Comparison of ENCODE assay signal across 18 cellular contexts in genomic region chr4:159398236-159398638, GRCh38.
DNase-seq lines count a peak whose midpoint lies in the region; ATAC-seq and TF ChIP-seq lines count a peak whose summit lies in the region.
"Had no signal": no experiment of that assay in that cellular context is flagged by ENCODE, and none has a peak within 500 bp of the region (broad histone marks: within the 10 kb centered on the region; RNA-seq: fewer than 3 reads in every experiment).

No MANE protein-coding gene starts in this region.

- H3K4me3 ChIP-seq in GM23248, result no peak overlapping the region
- H3K4me3 ChIP-seq in ascending aorta, result no peak overlapping the region
- no peak overlapping the region for H3K4me3 ChIP-seq in foreskin fibroblast (ENCODE audit: low read depth in 1 of 2, low read length in 2 of 2)
- H3K4me3 ChIP-seq: K562, spleen, stomach had no signal

- H3K9ac ChIP-seq in GM23248, result no peak overlapping the region

- no peaks in the 10 kb centered on the region for H4K20me1 ChIP-seq in GM23248 (ENCODE audit: insufficient read depth)

- peaks cover 10% of the 10 kb centered on the region; the same call in 1 of the 2 replicates for H3F3A ChIP-seq in GM23248 (ENCODE audit: insufficient read depth)

- H3K27ac ChIP-seq in GM23248 (no peak overlapping the region), ascending aorta (peak overlapping the region; percentile 65 to 67)
- H3K27ac ChIP-seq: spleen had no signal

- H3K79me2 ChIP-seq in GM23248 (ENCODE audit: insufficient read depth), result no peaks in the 10 kb centered on the region

- H3K9me2 ChIP-seq in GM23248 (ENCODE audit: insufficient read depth), result no peaks in the 10 kb centered on the region

- H3K36me3 ChIP-seq in GM23248 (ENCODE audit: low read depth) (no peaks in the 10 kb centered on the region), ascending aorta (no peaks in the 10 kb centered on the region)
- H3K36me3 ChIP-seq: spleen, stomach had no signal

- intact Hi-C loops in ascending aorta (cut with DNase I), result loop anchor here (5.0 kb wide), 1 partner anchor 34 kb away; no protein-coding TSS in a partner anchor
- intact Hi-C loops in sciatic nerve (cut with DNase I), result no loop called here

- H3K4me1 ChIP-seq in GM23248 (ENCODE audit: insufficient read depth) (peaks cover 24% of the 10 kb centered on the region), ascending aorta (peaks cover 6 to 23% of the 10 kb centered on the region in 2 donors)

- ATAC-seq in sciatic nerve (peak; percentile 70), GM21528 (IDR thresholded peaks at IDR 0.05; ENCODE audit: low FRiP score, unreplicated experiment) (no peak)
- ATAC-seq: HCT116, K562 had no signal

- no peak overlapping the region for H3K4me2 ChIP-seq in GM23248 (ENCODE audit: unreplicated experiment)

- peak overlapping the region; percentile 47; the same call in 1 of the 2 replicates for H2AFZ ChIP-seq in GM23248

- H3K27me3 ChIP-seq in GM23248 (replicated peaks; ENCODE audit: insufficient read depth) (no peaks in the 10 kb centered on the region), ascending aorta (no peaks in the 10 kb centered on the region)
- H3K27me3 ChIP-seq: spleen, stomach had no signal

- TF ChIP-seq CTCF in ascending aorta (IDR thresholded peaks at IDR 0.05), result peak in 1 of 3 experiments; percentile 32
- peak; percentile 3 for TF ChIP-seq CTCF in foreskin fibroblast (IDR thresholded peaks at IDR 0.05; ENCODE audit: low read depth, low read length)

- H3K9me3 ChIP-seq in GM23248 (ENCODE audit: low read depth) (no peaks in the 10 kb centered on the region), ascending aorta (no peaks in the 10 kb centered on the region)
- H3K9me3 ChIP-seq: spleen, stomach had no signal

- DNase-seq in GM23248 (peak; percentile 22), ascending aorta (ENCODE audit: low spot score in 2 of 2) (no peak), foreskin fibroblast (peak; percentile 32 to 50), sciatic nerve (ENCODE audit: low spot score) (no peak), globus pallidus (ENCODE audit: low spot score) (no peak), DMS79 (lab: John Stamatoyannopoulos, UW) (no peak), kidney tubule cell (ENCODE audit: low spot score) (no peak)
- DNase-seq: effector CD8-positive, alpha-beta T cell; glutamatergic neuron; islet precursor cell; NCI-H1694; NCI-H510A; occipital lobe; spleen; stomach had no signal

- 39 to 41% methylated on average over 7 of the region's 7 CpGs for WGBS in GM23248 (ENCODE audit: low coverage in 1 of 2, low lambda C conversion rate in 2 of 2, missing lambda C conversion rate in 2 of 2), 2 experiments

- in situ Hi-C loops in GM23248 (cut with MboI), result no loop called here

Comparison
In these comparisons a context has a peak if more than half of its experiments do, and no peak if none do; other contexts are left out.
1. DNase-seq: peak in GM23248 (single experiment) and foreskin fibroblast (2 of 2); none in ascending aorta (0 of 2), sciatic nerve (single experiment), globus pallidus (single experiment), DMS79 (single experiment) and kidney tubule cell (single experiment).